In the genomic region with DNA sequence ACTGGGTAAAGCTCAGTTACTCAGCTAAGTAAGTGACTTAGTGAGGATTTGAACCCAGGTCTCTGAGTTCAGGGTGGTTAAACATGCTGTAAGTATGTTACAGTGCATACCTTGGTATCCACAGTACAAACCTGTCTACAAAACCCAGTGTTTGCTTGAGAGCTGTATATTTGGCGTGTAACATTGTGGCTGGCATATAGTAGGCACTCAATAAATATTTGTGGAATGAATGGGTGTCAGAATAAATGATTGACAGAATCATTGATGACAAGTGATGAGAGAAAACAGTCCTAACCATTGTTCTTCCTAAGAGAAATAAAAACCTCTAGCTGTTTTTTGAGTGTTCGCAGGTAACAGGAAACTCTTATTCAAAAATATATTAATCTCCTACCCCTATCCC, we compare ENCODE assay signal across 8 cellular contexts.
DNase-seq lines count a peak whose midpoint lies in the region; ATAC-seq and TF ChIP-seq lines count a peak whose summit lies in the region.

No MANE protein-coding gene starts in this region.

- no peak for ATAC-seq in CD4-positive, alpha-beta T cell (ENCODE audit: poor library complexity)
- ATAC-seq in central memory CD8-positive, alpha-beta T cell (replicated peaks; ENCODE audit: extremely low read depth, poor library complexity, severe bottlenecking), result no peak
- no peak for ATAC-seq in HG03442 (IDR thresholded peaks at IDR 0.05; ENCODE audit: unreplicated experiment)

- peaks cover 52% of the 10 kb centered on the region in 2 experiments for H3K4me1 ChIP-seq in neutrophil (ENCODE audit: control insufficient read depth in 1 of 2, insufficient read depth in 1 of 2, low read depth in 1 of 2, low read length in 1 of 2)

- DNase-seq in CD4-positive, alpha-beta T cell, result no peak
- DNase-seq in central memory CD8-positive, alpha-beta T cell (ENCODE audit: low spot score in 2 of 2), result no peak
- DNase-seq in NCI-H1436 (lab: John Stamatoyannopoulos, UW), result no peak
- no peak for DNase-seq in NCI-H1105 (lab: John Stamatoyannopoulos, UW)
- no peak for DNase-seq in stimulated activated naive CD4-positive, alpha-beta T cell (lab: John Stamatoyannopoulos, UW)

- intact Hi-C loops in CD4-positive, alpha-beta T cell (cut with DNase I, micrococcal nuclease), result loop anchor here in 1 of 2 experiments (10.0 kb wide), 2 partner anchors 87 to 173 kb away; no protein-coding TSS in a partner anchor

- no peaks in the 10 kb centered on the region for H3K9me3 ChIP-seq in CD4-positive, alpha-beta T cell (ENCODE audit: control insufficient read depth, low read length)
- H3K9me3 ChIP-seq in neutrophil, result no peaks in the 10 kb centered on the region

- peak overlapping the region; percentile 76 to 79 for H3K4me3 ChIP-seq in neutrophil (ENCODE audit: low read depth in 1 of 2, low read length in 1 of 2)

- CTCF ChIA-PET in CD4-positive, alpha-beta T cell (lab: Charles Lee), result interaction anchor here (1.1 to 1.5 kb wide), 2 partner anchors 80 to 90 kb away, joined by 3 to 5 read pairs; partner anchors contain the start of gene BCOR

- no peaks in the 10 kb centered on the region for H3K36me3 ChIP-seq in neutrophil

- peaks cover 16% of the 10 kb centered on the region for H3K36me3 Mint-ChIP-seq in CD4-positive, alpha-beta T cell (ENCODE audit: low read depth)
- peaks cover 2% of the 10 kb centered on the region for H3K36me3 Mint-ChIP-seq in IgD-negative memory B cell
- peaks cover 17% of the 10 kb centered on the region for H3K36me3 Mint-ChIP-seq in central memory CD8-positive, alpha-beta T cell (ENCODE audit: insufficient read depth)

- peak overlapping the region; percentile 70 for H3K27ac ChIP-seq in CD4-positive, alpha-beta T cell (ENCODE audit: low read depth, low read length)
- peak overlapping the region; percentile 98 for H3K27ac ChIP-seq in neutrophil

- peak overlapping the region; percentile 97 for H3K4me3 Mint-ChIP-seq in CD4-positive, alpha-beta T cell
- H3K4me3 Mint-ChIP-seq in IgD-negative memory B cell, result peak overlapping the region; percentile 90 to 98 (median 97)
- H3K4me3 Mint-ChIP-seq in central memory CD8-positive, alpha-beta T cell, result peak overlapping the region; percentile 87

- peaks cover 36% of the 10 kb centered on the region for H3K4me1 Mint-ChIP-seq in CD4-positive, alpha-beta T cell (ENCODE audit: low read depth)
- H3K4me1 Mint-ChIP-seq in IgD-negative memory B cell, result peaks cover 15 to 29% (median 18%) of the 10 kb centered on the region in 3 donors
- peaks cover 28% of the 10 kb centered on the region for H3K4me1 Mint-ChIP-seq in central memory CD8-positive, alpha-beta T cell

- no peaks in the 10 kb centered on the region for H3K27me3 ChIP-seq in CD4-positive, alpha-beta T cell (ENCODE audit: control insufficient read depth, insufficient read depth, low read length)
- H3K27me3 ChIP-seq in neutrophil, result peaks cover 1% of the 10 kb centered on the region

- H3K27ac Mint-ChIP-seq in CD4-positive, alpha-beta T cell, result peak overlapping the region; percentile 100
- peak overlapping the region; percentile 95 to 99 (median 99) for H3K27ac Mint-ChIP-seq in IgD-negative memory B cell
- H3K27ac Mint-ChIP-seq in central memory CD8-positive, alpha-beta T cell (ENCODE audit: low read depth), result peak overlapping the region; percentile 95

- TF ChIP-seq CTCF in CD4-positive, alpha-beta T cell (IDR thresholded peaks at IDR 0.05), result no peak
- no peak for TF ChIP-seq CTCF in neutrophil (IDR thresholded peaks at IDR 0.05)

- H3K27me3 Mint-ChIP-seq in CD4-positive, alpha-beta T cell, result no peaks in the 10 kb centered on the region
- H3K27me3 Mint-ChIP-seq in IgD-negative memory B cell, result peaks cover 16% of the 10 kb centered on the region
- H3K27me3 Mint-ChIP-seq in central memory CD8-positive, alpha-beta T cell, result no peaks in the 10 kb centered on the region

- no peaks in the 10 kb centered on the region for H3K9me3 Mint-ChIP-seq in CD4-positive, alpha-beta T cell
- no peaks in the 10 kb centered on the region for H3K9me3 Mint-ChIP-seq in IgD-negative memory B cell
- no peaks in the 10 kb centered on the region for H3K9me3 Mint-ChIP-seq in central memory CD8-positive, alpha-beta T cell

- POLR2A ChIA-PET in CD4-positive, alpha-beta T cell (lab: Charles Lee), result interaction anchor here (0.6 to 11.4 kb wide), 22 partner anchors 9 to 411 kb away, joined by 3 to 236 read pairs (median 4); partner anchors contain the start of gene BCOR
